Comparison of ENCODE assay signal across 8 cellular contexts in genomic region chr6:135179920-135180457, GRCh38. TPM values are rescaled to one million over a fixed set of nuclear protein-coding genes. Genes with fewer than 3 reads are reported as not detected.
DNase-seq lines count a peak whose midpoint lies in the region; ATAC-seq lines count a peak whose summit lies in the region.

No MANE protein-coding gene starts in this region.

- H3K36me3 Mint-ChIP-seq in activated CD4-positive, alpha-beta memory T cell treated with anti-CD3 and anti-CD28 coated beads for 36 hours = peaks cover 7% of the 10 kb centered on the region

- CTCF ChIA-PET in activated CD4-positive, alpha-beta memory T cell treated with anti-CD3 and anti-CD28 coated beads for 36 hours (lab: Charles Lee) = interaction anchor here (1.0 to 1.4 kb wide), 2 partner anchors 17 to 126 kb away, joined by 4 to 5 read pairs; partner anchors contain the start of gene HBS1L

- POLR2A ChIA-PET in activated CD4-positive, alpha-beta memory T cell treated with anti-CD3 and anti-CD28 coated beads for 36 hours (lab: Charles Lee) = interaction anchor here (0.6 to 1.7 kb wide), 8 partner anchors 8 to 125 kb away, joined by 3 to 8 read pairs (median 6); partner anchors contain the start of gene HBS1L

- no peaks in the 10 kb centered on the region for H3K27me3 Mint-ChIP-seq in activated CD4-positive, alpha-beta memory T cell treated with anti-CD3 and anti-CD28 coated beads for 36 hours

- no peaks in the 10 kb centered on the region for H3K9me3 Mint-ChIP-seq in activated CD4-positive, alpha-beta memory T cell treated with anti-CD3 and anti-CD28 coated beads for 36 hours

- intact Hi-C loops in activated CD4-positive, alpha-beta memory T cell treated with anti-CD3 and anti-CD28 coated beads for 36 hours (cut with micrococcal nuclease) = loop anchor here (5.0 to 10.0 kb wide), 3 partner anchors 317 to 1005 kb away; partner anchors contain the start of gene AHI1

- peak overlapping the region; percentile 76 for H3K4me3 Mint-ChIP-seq in activated CD4-positive, alpha-beta memory T cell treated with anti-CD3 and anti-CD28 coated beads for 36 hours

- H3K4me1 Mint-ChIP-seq in activated CD4-positive, alpha-beta memory T cell treated with anti-CD3 and anti-CD28 coated beads for 36 hours (ENCODE audit: low read depth) = peaks cover 20% of the 10 kb centered on the region

- ATAC-seq in GM19328 (IDR thresholded peaks at IDR 0.05; ENCODE audit: unreplicated experiment) (no peak), HG03439 (IDR thresholded peaks at IDR 0.05; ENCODE audit: unreplicated experiment) (no peak)

- DNase-seq in stimulated activated CD4-positive, alpha-beta T cell treated with anti-CD3 and anti-CD28 coated beads, Interleukin-4, amount 100 ng/mL, for 24 hours = peak; percentile 22
- no peak for DNase-seq in stimulated activated CD4-positive, alpha-beta T cell treated with anti-CD3 and anti-CD28 coated beads, Interleukin-12 subunit alpha, Interleukin-12 subunit beta, amount 100 ng/mL, for 4 hours
- DNase-seq in activated CD4-positive, alpha-beta memory T cell treated with anti-CD3 and anti-CD28 coated beads for 36 hours = peak; percentile 49
- DNase-seq in iris pigment epithelial cell (ENCODE audit: low read depth) (peak; percentile 72), DMS53 treated with DMSO at 0.1 percent for 48 hours (lab: John Stamatoyannopoulos, UW; ENCODE audit: unreplicated experiment) (no peak), NCI-H510A (lab: John Stamatoyannopoulos, UW) (no peak)

- peak overlapping the region; percentile 81 for H3K27ac Mint-ChIP-seq in activated CD4-positive, alpha-beta memory T cell treated with anti-CD3 and anti-CD28 coated beads for 36 hours

RNA-seq across cellular contexts. Expression of gene MYB, which starts 1.1 kb away (rescaled TPM):
- total RNA-seq in activated CD4-positive, alpha-beta memory T cell treated with anti-CD3 and anti-CD28 coated beads for 36 hours = 10 to 100 TPM; 19.4 to 19.7 TPM

Comparison
In these comparisons a context has a peak if more than half of its experiments do, and no peak if none do; other contexts are left out.
1. DNase-seq: peak in stimulated activated CD4-positive, alpha-beta T cell treated with anti-CD3 and anti-CD28 coated beads, Interleukin-4, amount 100 ng/mL, for 24 hours (single experiment), activated CD4-positive, alpha-beta memory T cell treated with anti-CD3 and anti-CD28 coated beads for 36 hours (single experiment) and iris pigment epithelial cell (single experiment); none in stimulated activated CD4-positive, alpha-beta T cell treated with anti-CD3 and anti-CD28 coated beads, Interleukin-12 subunit alpha, Interleukin-12 subunit beta, amount 100 ng/mL, for 4 hours (single experiment), DMS53 treated with DMSO at 0.1 percent for 48 hours (single experiment) and NCI-H510A (single experiment).